In the genomic region with DNA sequence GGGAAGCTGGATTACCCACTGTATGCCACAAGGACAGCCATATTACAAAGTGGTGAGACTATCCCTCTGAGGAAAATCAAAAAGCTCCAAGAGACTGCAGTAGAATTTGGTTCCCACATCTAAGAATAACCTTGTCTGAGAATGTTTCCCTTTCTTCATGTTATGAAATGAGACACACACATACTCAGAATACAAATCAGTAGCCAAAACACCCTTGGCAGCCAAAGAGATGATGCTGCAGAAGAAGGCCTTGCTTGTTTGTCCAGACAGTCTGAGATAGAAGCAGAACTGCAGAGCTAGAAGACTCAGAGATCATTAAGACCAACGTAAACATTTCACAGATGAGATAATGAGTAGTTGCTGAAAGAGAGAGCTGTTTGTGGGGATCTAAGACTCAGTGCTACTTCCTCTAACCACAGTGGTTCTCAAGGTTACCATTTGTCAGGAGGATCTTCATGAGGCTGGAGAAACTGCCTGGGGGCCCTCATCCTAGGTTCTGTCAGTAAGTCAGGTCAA, we compare ENCODE assay signal across 1 cellular context.
TF ChIP-seq lines count a peak whose summit lies in the region.

No MANE protein-coding gene starts in this region.

TF ChIP-seq in HepG2, 621 proteins besides CTCF, POLR2A, EP300 and RAD21:
- TF ChIP-seq GFI1 (CRISPR knock-in tag; IDR thresholded peaks at IDR 0.05; ENCODE audit: borderline replicate concordance): no peak
- no peak for TF ChIP-seq NFE2L2 (IDR thresholded peaks at IDR 0.05; ENCODE audit: low read length)
- no peak for TF ChIP-seq BCL6 (CRISPR knock-in tag; IDR thresholded peaks at IDR 0.05)
- TF ChIP-seq, protein P1, sequence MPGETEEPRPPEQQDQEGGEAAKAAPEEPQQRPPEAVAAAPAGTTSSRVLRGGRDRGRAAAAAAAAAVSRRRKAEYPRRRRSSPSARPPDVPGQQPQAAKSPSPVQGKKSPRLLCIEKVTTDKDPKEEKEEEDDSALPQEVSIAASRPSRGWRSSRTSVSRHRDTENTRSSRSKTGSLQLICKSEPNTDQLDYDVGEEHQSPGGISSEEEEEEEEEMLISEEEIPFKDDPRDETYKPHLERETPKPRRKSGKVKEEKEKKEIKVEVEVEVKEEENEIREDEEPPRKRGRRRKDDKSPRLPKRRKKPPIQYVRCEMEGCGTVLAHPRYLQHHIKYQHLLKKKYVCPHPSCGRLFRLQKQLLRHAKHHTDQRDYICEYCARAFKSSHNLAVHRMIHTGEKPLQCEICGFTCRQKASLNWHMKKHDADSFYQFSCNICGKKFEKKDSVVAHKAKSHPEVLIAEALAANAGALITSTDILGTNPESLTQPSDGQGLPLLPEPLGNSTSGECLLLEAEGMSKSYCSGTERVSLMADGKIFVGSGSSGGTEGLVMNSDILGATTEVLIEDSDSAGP (CRISPR knock-in tag; IDR thresholded peaks at IDR 0.05; ENCODE audit: borderline replicate concordance): no peak
- no peak for TF ChIP-seq NONO (IDR thresholded peaks at IDR 0.05)
- TF ChIP-seq NONO (CRISPR knock-in tag; conservative IDR thresholded peaks at IDR 0.05): no peak
- TF ChIP-seq NFATC3 (CRISPR knock-in tag; IDR thresholded peaks at IDR 0.05): no peak
- TF ChIP-seq, protein P2, sequence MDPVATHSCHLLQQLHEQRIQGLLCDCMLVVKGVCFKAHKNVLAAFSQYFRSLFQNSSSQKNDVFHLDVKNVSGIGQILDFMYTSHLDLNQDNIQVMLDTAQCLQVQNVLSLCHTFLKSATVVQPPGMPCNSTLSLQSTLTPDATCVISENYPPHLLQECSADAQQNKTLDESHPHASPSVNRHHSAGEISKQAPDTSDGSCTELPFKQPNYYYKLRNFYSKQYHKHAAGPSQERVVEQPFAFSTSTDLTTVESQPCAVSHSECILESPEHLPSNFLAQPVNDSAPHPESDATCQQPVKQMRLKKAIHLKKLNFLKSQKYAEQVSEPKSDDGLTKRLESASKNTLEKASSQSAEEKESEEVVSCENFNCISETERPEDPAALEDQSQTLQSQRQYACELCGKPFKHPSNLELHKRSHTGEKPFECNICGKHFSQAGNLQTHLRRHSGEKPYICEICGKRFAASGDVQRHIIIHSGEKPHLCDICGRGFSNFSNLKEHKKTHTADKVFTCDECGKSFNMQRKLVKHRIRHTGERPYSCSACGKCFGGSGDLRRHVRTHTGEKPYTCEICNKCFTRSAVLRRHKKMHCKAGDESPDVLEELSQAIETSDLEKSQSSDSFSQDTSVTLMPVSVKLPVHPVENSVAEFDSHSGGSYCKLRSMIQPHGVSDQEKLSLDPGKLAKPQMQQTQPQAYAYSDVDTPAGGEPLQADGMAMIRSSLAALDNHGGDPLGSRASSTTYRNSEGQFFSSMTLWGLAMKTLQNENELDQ (CRISPR knock-in tag; IDR thresholded peaks at IDR 0.05; ENCODE audit: borderline replicate concordance): no peak
- TF ChIP-seq NCOA2 (CRISPR knock-in tag; IDR thresholded peaks at IDR 0.05): no peak
